Comparison of ENCODE assay signal across 8 cellular contexts in genomic region chr6:40912158-40912946, GRCh38.
DNase-seq lines count a peak whose midpoint lies in the region; ATAC-seq, FAIRE-seq and TF ChIP-seq lines count a peak whose summit lies in the region.

No MANE protein-coding gene starts in this region.

- no peaks in the 10 kb centered on the region for H3K36me3 ChIP-seq in ovary

- POLR2A ChIA-PET in A549 (lab: Yijun Ruan, JAX) = interaction anchor here (0.6 kb wide), 1 partner anchor 88 kb away, joined by 3 read pairs; no protein-coding TSS in a partner anchor

- H3K27ac ChIP-seq in A549 (peak overlapping the region; percentile 67 to 74), ovary (no peak overlapping the region)

- TF ChIP-seq RAD21 in A549 (conservative IDR thresholded peaks at IDR 0.05 in 1 of 2, IDR thresholded peaks at IDR 0.05 in 1 of 2) = peak; percentile 67 to 78

- no peak overlapping the region for H3K4me3 ChIP-seq in A549
- no peak overlapping the region for H3K4me3 ChIP-seq in fibroblast of pulmonary artery (replicated peaks; ENCODE audit: low read depth, low read length)
- H3K4me3 ChIP-seq in ovary = no peak overlapping the region

- H3K9me3 ChIP-seq in A549 (no peaks in the 10 kb centered on the region), ovary (no peaks in the 10 kb centered on the region)

- peak overlapping the region; percentile 57 for H3K4me2 ChIP-seq in A549

- CTCF ChIA-PET in A549 (lab: Yijun Ruan, JAX) = interaction anchor here (0.8 to 4.2 kb wide), 10 partner anchors 9 to 325 kb away, joined by 3 to 25 read pairs (median 4); no protein-coding TSS in a partner anchor

- TF ChIP-seq EP300 in A549 (IDR thresholded peaks at IDR 0.05) (no peak), ovary (IDR thresholded peaks at IDR 0.05) (no peak)

- 46% methylated on average over 7 of the region's 9 CpGs for WGBS in A549 (ENCODE audit: missing lambda C conversion rate)
- WGBS in ovary, 3 donors = 63 to 69% (median 63%) methylated on average over 9 of the region's 9 CpGs

- H3K4me1 ChIP-seq in A549 (peaks cover 30% of the 10 kb centered on the region), ovary (ENCODE audit: insufficient read depth) (peaks cover 9% of the 10 kb centered on the region)

- DNase-seq in A549 (ENCODE audit: low read depth in 1 of 2, low spot score in 1 of 2) (peak; percentile 26 to 73), GM12891 (ENCODE audit: insufficient read length, low spot score) (peak; percentile 35), NCI-H1092 treated with DMSO at 0.1 percent for 48 hours (lab: John Stamatoyannopoulos, UW) (peak; percentile 60), SKM-1 (lab: John Stamatoyannopoulos, UW; ENCODE audit: unreplicated experiment) (peak; percentile 70), fibroblast of pulmonary artery (ENCODE audit: low read depth) (peak; percentile 36), ovary (peak in 4 of 5 donors; percentile 26 to 47 (median 42))
- no peak for DNase-seq in effector CD4-positive, alpha-beta T cell

- peak; percentile 90 to 93 for ATAC-seq in A549
- ATAC-seq in HG02678 (IDR thresholded peaks at IDR 0.05; ENCODE audit: unreplicated experiment) = peak; percentile 97

- FAIRE-seq in A549 (lab: Jason Lieb, UNC) = no peak
- peak; percentile 87 for FAIRE-seq in GM12891 (lab: Jason Lieb, UNC)

- TF ChIP-seq POLR2A in A549 (IDR thresholded peaks at IDR 0.05; ENCODE audit: low read length) (no peak), GM12891 (IDR thresholded peaks at IDR 0.05; ENCODE audit: low read depth, low read length) (no peak), ovary (IDR thresholded peaks at IDR 0.05) (no peak)

- no peaks in the 10 kb centered on the region for H3K27me3 ChIP-seq in ovary

- intact Hi-C loops in ovary (cut with DNase I) = no loop called here

- TF ChIP-seq CTCF in A549 (IDR thresholded peaks at IDR 0.05) (peak; percentile 57), fibroblast of pulmonary artery (IDR thresholded peaks at IDR 0.05; ENCODE audit: low read length, missing control alignments) (peak; percentile 33), ovary (IDR thresholded peaks at IDR 0.05) (peak in 1 of 3 donors; percentile 24)

TF ChIP-seq in A549, 52 proteins besides CTCF, POLR2A, EP300 and RAD21:
- TF ChIP-seq SMC3 (IDR thresholded peaks at IDR 0.05) = peak; percentile 62
- no peak for TF ChIP-seq RNF2 (IDR thresholded peaks at IDR 0.05; ENCODE audit: borderline replicate concordance, low read depth)

TF ChIP-seq in GM12891, 5 proteins besides CTCF, POLR2A, EP300 and RAD21:
- no peak for TF ChIP-seq POU2F2 (IDR thresholded peaks at IDR 0.05; ENCODE audit: low read depth, low read length)
- no peak for TF ChIP-seq TAF1 (IDR thresholded peaks at IDR 0.05; ENCODE audit: low read depth, low read length)
- TF ChIP-seq POLR2AphosphoS5 (IDR thresholded peaks at IDR 0.05; ENCODE audit: low read depth, low read length) = no peak
- no peak for TF ChIP-seq PAX5 (IDR thresholded peaks at IDR 0.05; ENCODE audit: insufficient read depth, low read length, severe bottlenecking)
- TF ChIP-seq SPI1 (IDR thresholded peaks at IDR 0.05; ENCODE audit: low read depth, low read length) = no peak

Comparison
In these comparisons a context has a peak if more than half of its experiments do, and no peak if none do; other contexts are left out.
1. H3K27ac ChIP-seq: peak in A549 (2 of 2); none in ovary (0 of 2).